12 cellular contexts compared by ENCODE assay signal in genomic region chr2:121697108-121697631, GRCh38. TPM values are rescaled to one million over a fixed set of nuclear protein-coding genes. Genes with fewer than 3 reads are reported as not detected.
A peak's percentile ranks its signal among the peaks of the same experiment; 100 is the strongest.
DNase-seq lines count a peak whose midpoint lies in the region; ATAC-seq and TF ChIP-seq lines count a peak whose summit lies in the region.
"Had no signal": no experiment of that assay in that cellular context is flagged by ENCODE, and none has a peak within 500 bp of the region (broad histone marks: within the 10 kb centered on the region; RNA-seq: fewer than 3 reads in every experiment).

No MANE protein-coding gene starts in this region.

- no peaks in the 10 kb centered on the region for H3K27me3 Mint-ChIP-seq in central memory CD8-positive, alpha-beta T cell

- peaks cover 36% of the 10 kb centered on the region for H3K4me1 Mint-ChIP-seq in central memory CD8-positive, alpha-beta T cell

- no peak overlapping the region for H3K4me3 Mint-ChIP-seq in central memory CD8-positive, alpha-beta T cell
- H3K4me3 Mint-ChIP-seq: neural progenitor cell had no signal

- ATAC-seq in central memory CD8-positive, alpha-beta T cell (replicated peaks; ENCODE audit: extremely low read depth, poor library complexity, severe bottlenecking): no peak
- ATAC-seq in HG03571 (IDR thresholded peaks at IDR 0.05; ENCODE audit: unreplicated experiment): no peak

- no peak for TF ChIP-seq CTCF in C4-2B (conservative IDR thresholded peaks at IDR 0.05)

- DNase-seq in HT-29 (ENCODE audit: low spot score): peak; percentile 75
- no peak for DNase-seq in central memory CD8-positive, alpha-beta T cell (ENCODE audit: low spot score in 2 of 2)
- DNase-seq in mucosa of gallbladder (ENCODE audit: low spot score): peak; percentile 48
- no peak for DNase-seq in central memory CD4-positive, alpha-beta T cell
- no peak for DNase-seq in NCI-H2107 (lab: John Stamatoyannopoulos, UW)
- no peak for DNase-seq in NCI-H187 (lab: John Stamatoyannopoulos, UW)
- DNase-seq: NCI-H446 treated with DMSO at 0.1 percent for 48 hours; SHP77 treated with DMSO at 0.1 percent for 48 hours; stimulated activated CD8-positive, alpha-beta memory T cell treated with anti-CD3 and anti-CD28 coated beads, Interleukin-4, amount 100 ng/mL, for 48 hours had no signal

- H3K27ac ChIP-seq in C4-2B: peak overlapping the region; percentile 29
- H3K27ac ChIP-seq: neural progenitor cell had no signal

- H3K36me3 Mint-ChIP-seq in central memory CD8-positive, alpha-beta T cell (ENCODE audit: insufficient read depth): peaks cover 17% of the 10 kb centered on the region
- H3K36me3 Mint-ChIP-seq: neural progenitor cell had no signal

- H3K9me3 Mint-ChIP-seq in central memory CD8-positive, alpha-beta T cell: no peaks in the 10 kb centered on the region
- H3K9me3 Mint-ChIP-seq: neural progenitor cell had no signal

- peak overlapping the region; percentile 99 for H3K27ac Mint-ChIP-seq in central memory CD8-positive, alpha-beta T cell (ENCODE audit: low read depth)
- H3K27ac Mint-ChIP-seq: neural progenitor cell had no signal

RNA-seq across cellular contexts. Expression of gene NIFK, which starts 39.5 kb away (rescaled TPM):
- total RNA-seq in HT-29 (2014; rRNA removed; shearing (Covaris generic)): 25.9 and 28.4 TPM in 2 replicates
- 27.8 TPM for total RNA-seq in mucosa of gallbladder

RNA-seq across cellular contexts. Expression of gene CLASP1, which starts 47.9 kb away (rescaled TPM):
- 27.9 and 29.2 TPM in 2 replicates for total RNA-seq in HT-29 (2014; rRNA removed; shearing (Covaris generic))
- 51.4 TPM for total RNA-seq in mucosa of gallbladder

RNA-seq across cellular contexts. Expression of gene TSN, which starts 58.3 kb away (rescaled TPM):
- 31.6 and 43.8 TPM in 2 replicates for total RNA-seq in HT-29 (2014; rRNA removed; shearing (Covaris generic))
- 76.5 TPM for total RNA-seq in mucosa of gallbladder

Comparison
In these comparisons a context has a peak if more than half of its experiments do, and no peak if none do; other contexts are left out.
1. DNase-seq: peak in HT-29 (single experiment) and mucosa of gallbladder (single experiment); none in central memory CD8-positive, alpha-beta T cell (0 of 2), central memory CD4-positive, alpha-beta T cell (single experiment), NCI-H2107 (single experiment) and NCI-H187 (0 of 2).